In the genomic region with DNA sequence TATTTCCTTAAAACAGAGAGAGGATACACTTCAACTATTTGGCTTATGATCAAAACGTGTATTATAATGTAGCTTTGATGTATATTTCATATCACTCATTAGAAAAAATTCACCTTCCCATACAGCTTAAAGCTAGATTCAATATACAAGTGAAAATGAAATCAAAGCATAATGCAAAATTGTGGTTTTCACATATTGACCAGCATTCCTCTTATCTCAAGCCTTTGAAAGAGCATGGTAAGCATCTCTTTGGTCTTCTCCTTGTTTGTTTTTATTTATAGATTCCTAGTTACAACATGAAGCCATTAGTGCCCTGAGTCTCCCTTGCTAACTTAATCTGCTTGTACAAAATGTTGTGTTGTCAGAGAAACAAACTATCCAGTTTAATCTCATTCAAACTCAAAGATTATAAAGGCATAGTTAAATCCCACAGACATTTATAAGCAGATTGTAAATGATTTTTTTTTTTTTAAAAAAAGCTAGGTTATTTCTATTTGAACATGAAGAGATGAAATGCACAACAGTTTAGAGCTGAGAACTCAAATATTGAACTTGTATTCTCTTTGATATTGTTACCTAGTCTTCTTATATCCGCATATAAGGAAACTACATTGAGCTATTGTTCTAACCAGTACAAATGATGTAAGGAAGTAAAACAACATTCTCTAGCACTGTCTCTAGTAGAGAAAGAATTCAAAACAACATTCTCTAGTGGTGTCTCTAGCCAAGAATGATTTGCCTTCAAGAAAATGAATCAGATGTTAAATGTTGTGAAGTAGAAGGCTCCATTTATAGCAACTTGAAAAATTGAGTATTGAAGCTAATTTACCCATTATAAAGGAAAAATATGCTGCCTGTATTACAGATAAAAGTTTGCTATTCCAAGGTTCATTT, we compare ENCODE assay signal across 19 cellular contexts. TPM values are rescaled to one million over a fixed set of nuclear protein-coding genes. Genes with fewer than 3 reads are reported as not detected.
A peak's percentile ranks its signal among the peaks of the same experiment; 100 is the strongest.
DNase-seq lines count a peak whose midpoint lies in the region; ATAC-seq and TF ChIP-seq lines count a peak whose summit lies in the region.
"Had no signal": no experiment of that assay in that cellular context is flagged by ENCODE, and none has a peak within 500 bp of the region (broad histone marks: within the 10 kb centered on the region; RNA-seq: fewer than 3 reads in every experiment).

No MANE protein-coding gene starts in this region.

- no peak overlapping the region for H2BK5ac ChIP-seq in IMR-90 (ENCODE audit: low read depth, low read length, poor library complexity, severe bottlenecking)

- H2BK120ac ChIP-seq in IMR-90 (ENCODE audit: low read depth, low read length): no peak overlapping the region

- H2BK20ac ChIP-seq in IMR-90 (ENCODE audit: low read depth, low read length): no peak overlapping the region

- no peak for TF ChIP-seq RAD21 in IMR-90 (IDR thresholded peaks at IDR 0.05; ENCODE audit: low read length)

- no peak overlapping the region for H3K4me3 Mint-ChIP-seq in T-helper 2 cell treated with Interferon-gamma antibody and Interleukin-4, amounts not matched to agents 5 μg/mL and 100 μg/mL, for 36 hours
- H3K4me3 Mint-ChIP-seq: activated naive CD8-positive, alpha-beta T cell treated with anti-CD3 and anti-CD28 coated beads, Interleukin-2, amount 10 ng/mL, durations not matched to agents 7 days and 5 days; CD4-positive, alpha-beta T cell; immature natural killer cell had no signal

- H3K9ac ChIP-seq in IMR-90 (ENCODE audit: low read depth, low read length): no peak overlapping the region

- H3K36me3 ChIP-seq in IMR-90 (ENCODE audit: control insufficient read depth, insufficient read depth, low read length): no peaks in the 10 kb centered on the region
- H3K36me3 ChIP-seq: sigmoid colon, thoracic aorta had no signal

- no peak overlapping the region for H4K5ac ChIP-seq in IMR-90 (ENCODE audit: low read depth, low read length)

- H3K36me3 Mint-ChIP-seq in T-helper 2 cell treated with Interferon-gamma antibody and Interleukin-4, amounts not matched to agents 5 μg/mL and 100 μg/mL, for 36 hours (ENCODE audit: low read depth): no peaks in the 10 kb centered on the region
- H3K36me3 Mint-ChIP-seq: activated naive CD8-positive, alpha-beta T cell treated with anti-CD3 and anti-CD28 coated beads, Interleukin-2, amount 10 ng/mL, durations not matched to agents 7 days and 5 days; immature natural killer cell had no signal

- no peak overlapping the region for H3K27ac ChIP-seq in IMR-90 (ENCODE audit: insufficient read depth, low read length)
- H3K27ac ChIP-seq: sigmoid colon, thoracic aorta had no signal

- no peak overlapping the region for H2BK15ac ChIP-seq in IMR-90 (ENCODE audit: low read depth, low read length)

- H2AK5ac ChIP-seq in IMR-90 (ENCODE audit: low read depth, low read length): no peak overlapping the region

- CTCF ChIA-PET in IMR-90 (lab: Yijun Ruan, JAX): no interaction called here

- dilution Hi-C loops in IMR-90 (cut with HindIII; ENCODE audit: low sequenced_read_pairs, unreplicated experiment): no loop called here

- no peak overlapping the region for H3K56ac ChIP-seq in IMR-90 (ENCODE audit: extremely low read depth, insufficient read depth, low read length)

- no peaks in the 10 kb centered on the region for H3K79me1 ChIP-seq in IMR-90 (ENCODE audit: low read depth in 1 of 2, low read length in 2 of 2)

- H4K91ac ChIP-seq in IMR-90 (ENCODE audit: insufficient read depth, low read depth, low read length): no peak overlapping the region

- H3K4me3 ChIP-seq in IMR-90 (ENCODE audit: insufficient read depth, low read depth, low read length) (no peak overlapping the region), cardiac fibroblast (replicated peaks in 1 of 2; ENCODE audit: low read depth in 2 of 2, low read length in 2 of 2) (no peak overlapping the region)
- H3K4me3 ChIP-seq: sigmoid colon, thoracic aorta had no signal

- no CpG with 5 or more reads among the region's 2 CpGs for WGBS in IMR-90 (ENCODE audit: extremely low coverage in 2 of 2, insufficient read length in 1 of 2), 2 experiments

- no peak overlapping the region for H3K4me2 ChIP-seq in IMR-90 (ENCODE audit: low read depth, low read length)

- TF ChIP-seq CTCF in IMR-90 (conservative IDR thresholded peaks at IDR 0.05; ENCODE audit: low read depth, low read length) (no peak), cardiac fibroblast (IDR thresholded peaks at IDR 0.05; ENCODE audit: low read depth, low read length) (no peak)

- no peaks in the 10 kb centered on the region for H4K20me1 ChIP-seq in IMR-90 (ENCODE audit: insufficient read depth, low read length)

- no peak overlapping the region for H2AK9ac ChIP-seq in IMR-90 (replicated peaks; ENCODE audit: low read depth, low read length, poor library complexity)

- H4K8ac ChIP-seq in IMR-90 (ENCODE audit: low read depth in 2 of 2, low read length in 2 of 2): no peak overlapping the region

- peaks cover 24% of the 10 kb centered on the region for H3K27me3 Mint-ChIP-seq in T-helper 2 cell treated with Interferon-gamma antibody and Interleukin-4, amounts not matched to agents 5 μg/mL and 100 μg/mL, for 36 hours (ENCODE audit: low read depth)

- H3K4me1 Mint-ChIP-seq in T-helper 2 cell treated with Interferon-gamma antibody and Interleukin-4, amounts not matched to agents 5 μg/mL and 100 μg/mL, for 36 hours (ENCODE audit: low read depth): no peaks in the 10 kb centered on the region
- H3K4me1 Mint-ChIP-seq: activated naive CD8-positive, alpha-beta T cell treated with anti-CD3 and anti-CD28 coated beads, Interleukin-2, amount 10 ng/mL, durations not matched to agents 7 days and 5 days had no signal

- no TSS peak for BruUV-seq in IMR-90 (replicated peaks; lab: Mats Ljungman, UMichigan)

- no peaks in the 10 kb centered on the region for H3K9me3 ChIP-seq in IMR-90 (ENCODE audit: control insufficient read depth, insufficient read depth, low read length)
- H3K9me3 ChIP-seq: sigmoid colon, thoracic aorta had no signal

- H3K4ac ChIP-seq in IMR-90 (ENCODE audit: low read depth, low read length): no peak overlapping the region

- no peak overlapping the region for H3K23ac ChIP-seq in IMR-90 (ENCODE audit: low read depth, low read length)

- no peaks in the 10 kb centered on the region for H3K4me1 ChIP-seq in IMR-90 (ENCODE audit: control insufficient read depth, insufficient read depth, low read length)

- intact Hi-C loops in IMR-90 (cut with micrococcal nuclease): no loop called here

- no peaks in the 10 kb centered on the region for H3K9me1 ChIP-seq in IMR-90 (ENCODE audit: insufficient read depth, low read length)

- ATAC-seq in IMR-90 (ENCODE audit: low read depth): peak; percentile 40; the same call in 1 of the 2 replicates

- H3K9me3 Mint-ChIP-seq in T-helper 2 cell treated with Interferon-gamma antibody and Interleukin-4, amounts not matched to agents 5 μg/mL and 100 μg/mL, for 36 hours: no peaks in the 10 kb centered on the region
- H3K9me3 Mint-ChIP-seq: activated naive CD8-positive, alpha-beta T cell treated with anti-CD3 and anti-CD28 coated beads, Interleukin-2, amount 10 ng/mL, durations not matched to agents 7 days and 5 days; CD4-positive, alpha-beta T cell had no signal

- no peak overlapping the region for H3K27ac Mint-ChIP-seq in T-helper 2 cell treated with Interferon-gamma antibody and Interleukin-4, amounts not matched to agents 5 μg/mL and 100 μg/mL, for 36 hours
- H3K27ac Mint-ChIP-seq: activated naive CD8-positive, alpha-beta T cell treated with anti-CD3 and anti-CD28 coated beads, Interleukin-2, amount 10 ng/mL, durations not matched to agents 7 days and 5 days; CD4-positive, alpha-beta T cell; immature natural killer cell had no signal

- H3K14ac ChIP-seq in IMR-90 (replicated peaks; ENCODE audit: low read depth, low read length): no peak overlapping the region

- no peak overlapping the region for H2AFZ ChIP-seq in IMR-90 (replicated peaks; ENCODE audit: low read length, poor library complexity)

- POLR2A ChIA-PET in IMR-90 (lab: Charles Lee; ENCODE audit: unreplicated experiment): no interaction called here

- DNase-seq in IMR-90: peak; percentile 19
- DNase-seq in cardiac fibroblast (ENCODE audit: low read depth in 2 of 2): peak; percentile 18 to 60
- peak; percentile 18 for DNase-seq in foreskin melanocyte
- DNase-seq in stromal cell of bone marrow (ENCODE audit: low read depth): peak; percentile 30
- DNase-seq in NCI-H2029 (lab: John Stamatoyannopoulos, UW): no peak
- DNase-seq in SIG-M5 treated with dmso at 0.1 percent for 504 hours (lab: John Stamatoyannopoulos, UW; ENCODE audit: unreplicated experiment): no peak
- no peak for DNase-seq in T-helper 2 cell treated with Interferon-gamma antibody and Interleukin-4, amounts not matched to agents 5 μg/mL and 100 μg/mL, for 36 hours (ENCODE audit: low spot score)
- DNase-seq: activated naive CD8-positive, alpha-beta T cell treated with anti-CD3 and anti-CD28 coated beads, Interleukin-2, amount 10 ng/mL, durations not matched to agents 7 days and 5 days; activated T-cell treated with anti-CD3 and anti-CD28 coated beads, Interleukin-2, amount 50 U/mL, for 48 hours; CD4-positive, alpha-beta T cell; central memory CD4-positive, alpha-beta T cell; DMS79 treated with DMSO at 0.1 percent for 48 hours; midbrain; NCI-H1048; NCI-H2107; sigmoid colon; stimulated activated CD4-positive, alpha-beta T cell treated with anti-CD3 and anti-CD28 coated beads, Interleukin-4, amount 100 ng/mL, for 24 hours had no signal

- H3K27me3 ChIP-seq in IMR-90 (ENCODE audit: control insufficient read depth, insufficient read depth, low read length): peaks cover 14% of the 10 kb centered on the region
- H3K27me3 ChIP-seq: sigmoid colon had no signal

- in situ Hi-C loops in IMR-90 (cut with MboI; ENCODE audit: low sequenced_read_pairs): no loop called here

- H3K18ac ChIP-seq in IMR-90 (ENCODE audit: low read depth, low read length): no peak overlapping the region

- TF ChIP-seq POLR2A in IMR-90 (IDR thresholded peaks at IDR 0.05; ENCODE audit: low read depth, low read length): no peak

TF ChIP-seq in IMR-90, 13 proteins besides CTCF, POLR2A, EP300 and RAD21 (continues in another document):
- TF ChIP-seq RFX5 (IDR thresholded peaks at IDR 0.05; ENCODE audit: low read depth, low read length): no peak
- TF ChIP-seq SMC3 (IDR thresholded peaks at IDR 0.05; ENCODE audit: low read depth, low read length): no peak
- TF ChIP-seq CHD1 (IDR thresholded peaks at IDR 0.05; ENCODE audit: low read depth, low read length): no peak
- TF ChIP-seq FOS (IDR thresholded peaks at IDR 0.05; ENCODE audit: low read depth, low read length): no peak

RNA-seq across cellular contexts. Expression of a gene that starts 31.2 kb away (rescaled TPM):
- not detected in 2 replicates for total RNA-seq in IMR-90 (2012; rRNA removed)
- polyA plus RNA-seq in IMR-90 (2012; rRNA removed): not detected in 2 replicates
- not detected in 2 replicates for polyA plus RNA-seq in IMR-90 (2012; cell fraction: cytosol; rRNA removed)
- polyA plus RNA-seq in IMR-90 (2012; cell fraction: nucleus; rRNA removed; ENCODE audit: low replicate concordance): not detected in 2 replicates
- total RNA-seq: activated naive CD8-positive, alpha-beta T cell treated with anti-CD3 and anti-CD28 coated beads, Interleukin-2, amount 10 ng/mL, durations not matched to agents 7 days and 5 days; CD4-positive, alpha-beta T cell; thoracic aorta had no signal
- polyA plus RNA-seq: immature natural killer cell had no signal

RNA-seq across cellular contexts. Expression of a gene that starts 57.5 kb away (rescaled TPM):
- total RNA-seq in IMR-90 (2012; rRNA removed): 3.9 and 5.6 TPM in 2 replicates
- 6.1 and 14.9 TPM in 2 replicates for polyA plus RNA-seq in IMR-90 (2012; rRNA removed)
- 5.5 and 37.5 TPM in 2 replicates for polyA plus RNA-seq in IMR-90 (2012; cell fraction: cytosol; rRNA removed)
- polyA plus RNA-seq in IMR-90 (2012; cell fraction: nucleus; rRNA removed; ENCODE audit: low replicate concordance): 8.6 and 15.1 TPM in 2 replicates

Comparison
In these comparisons a context has a peak if more than half of its experiments do, and no peak if none do; other contexts are left out.
1. DNase-seq: peak in IMR-90 (single experiment), cardiac fibroblast (2 of 2), foreskin melanocyte (single experiment) and stromal cell of bone marrow (single experiment); none in NCI-H2029 (single experiment), SIG-M5 treated with dmso at 0.1 percent for 504 hours (single experiment) and T-helper 2 cell treated with Interferon-gamma antibody and Interleukin-4, amounts not matched to agents 5 μg/mL and 100 μg/mL, for 36 hours (single experiment).